ENCODE assay signal across 7 cellular contexts in genomic region chr9:63703138-63703665, GRCh38.
DNase-seq lines count a peak whose midpoint lies in the region; TF ChIP-seq lines count a peak whose summit lies in the region.
"Not testable (repeated sequence)": the region's sequence is repeated elsewhere in the genome, so short reads cannot be mapped to it uniquely, and the experiment has no call there.

No MANE protein-coding gene starts in this region.

- H3K27ac Mint-ChIP-seq in activated naive CD4-positive, alpha-beta T cell treated with anti-CD3 and anti-CD28 coated beads, Interleukin-2, amount 10 ng/mL, durations not matched to agents 7 days and 5 days, result peak overlapping the region; percentile 76

- 41 to 51% methylated on average over 13 to 36 of the region's 39 CpGs for WGBS in testis, 2 donors

- not testable (repeated sequence) for H3K4me1 ChIP-seq in NT2/D1 (ENCODE audit: insufficient read depth, insufficient read length); breast epithelium; left ventricle myocardium inferior; testis

- H3K4me1 Mint-ChIP-seq in activated naive CD4-positive, alpha-beta T cell treated with anti-CD3 and anti-CD28 coated beads, Interleukin-2, amount 10 ng/mL, durations not matched to agents 7 days and 5 days, result not testable (repeated sequence)

- H3K4me3 ChIP-seq in NT2/D1 (ENCODE audit: insufficient read length, low read depth) (peak overlapping the region; percentile 45), breast epithelium (peak overlapping the region in 2 of 3 donors; percentile 28 to 35), epithelial cell of proximal tubule (ENCODE audit: low read depth, low read length) (peak overlapping the region; percentile 31), left ventricle myocardium inferior (peak overlapping the region; percentile 54), testis (peak overlapping the region; percentile 41 to 55)

- not testable (repeated sequence) for H3K27ac ChIP-seq in breast epithelium, testis
- peak overlapping the region; percentile 46 for H3K27ac ChIP-seq in left ventricle myocardium inferior (replicated peaks)

- peak overlapping the region; percentile 63 for H3K9ac ChIP-seq in NT2/D1 (ENCODE audit: insufficient read length, low read depth)

- not testable (repeated sequence) for TF ChIP-seq POLR2A in breast epithelium (IDR thresholded peaks at IDR 0.05); testis (IDR thresholded peaks at IDR 0.05)

- H3K36me3 Mint-ChIP-seq in activated naive CD4-positive, alpha-beta T cell treated with anti-CD3 and anti-CD28 coated beads, Interleukin-2, amount 10 ng/mL, durations not matched to agents 7 days and 5 days, result not testable (repeated sequence)

- peaks cover 17% of the 10 kb centered on the region for H3K9me3 Mint-ChIP-seq in activated naive CD4-positive, alpha-beta T cell treated with anti-CD3 and anti-CD28 coated beads, Interleukin-2, amount 10 ng/mL, durations not matched to agents 7 days and 5 days

- H3K4me3 Mint-ChIP-seq in activated naive CD4-positive, alpha-beta T cell treated with anti-CD3 and anti-CD28 coated beads, Interleukin-2, amount 10 ng/mL, durations not matched to agents 7 days and 5 days, result not testable (repeated sequence)

- CTCF ChIA-PET in activated naive CD4-positive, alpha-beta T cell treated with anti-CD3 and anti-CD28 coated beads, Interleukin-2, amount 10 ng/mL, durations not matched to agents 7 days and 5 days (lab: Charles Lee), result not testable (repeated sequence)

- intact Hi-C loops in breast epithelium (cut with DNase I; ENCODE audit: low total_unique reads); left ventricle myocardium inferior (cut with micrococcal nuclease); testis (cut with DNase I; ENCODE audit: low total_unique reads): not testable (repeated sequence)

- not testable (repeated sequence) for H3K27me3 Mint-ChIP-seq in activated naive CD4-positive, alpha-beta T cell treated with anti-CD3 and anti-CD28 coated beads, Interleukin-2, amount 10 ng/mL, durations not matched to agents 7 days and 5 days

- not testable (repeated sequence) for TF ChIP-seq CTCF in breast epithelium (IDR thresholded peaks at IDR 0.05); epithelial cell of proximal tubule (conservative IDR thresholded peaks at IDR 0.05; ENCODE audit: low read depth, low read length); left ventricle myocardium inferior (IDR thresholded peaks at IDR 0.05; ENCODE audit: borderline replicate concordance); testis (IDR thresholded peaks at IDR 0.05)

- peak; percentile 32 for DNase-seq in NCI-H2227 (lab: John Stamatoyannopoulos, UW; ENCODE audit: unreplicated experiment)
- not testable (repeated sequence) for DNase-seq in NT2/D1 (ENCODE audit: low read depth, low spot score); activated naive CD4-positive, alpha-beta T cell treated with anti-CD3 and anti-CD28 coated beads, Interleukin-2, amount 10 ng/mL, durations not matched to agents 7 days and 5 days; breast epithelium (ENCODE audit: low spot score in 2 of 2); epithelial cell of proximal tubule (ENCODE audit: low read depth); left ventricle myocardium inferior; testis

- peaks cover 15% of the 10 kb centered on the region; the same call in 1 of the 2 replicates for H3K9me3 ChIP-seq in NT2/D1 (ENCODE audit: insufficient read depth, low read length)
- not testable (repeated sequence) for H3K9me3 ChIP-seq in breast epithelium; left ventricle myocardium inferior (replicated peaks); testis

- H3K27me3 ChIP-seq in NT2/D1 (ENCODE audit: insufficient read depth, insufficient read length); breast epithelium; testis: not testable (repeated sequence)
- peaks cover 28% of the 10 kb centered on the region for H3K27me3 ChIP-seq in left ventricle myocardium inferior (ENCODE audit: low read depth)

- not testable (repeated sequence) for H3K36me3 ChIP-seq in NT2/D1 (ENCODE audit: insufficient read depth, insufficient read length, low read length); breast epithelium; left ventricle myocardium inferior; testis (ENCODE audit: low read depth, missing control alignments)
